ENCODE assay signal across 23 cellular contexts in the genomic region with DNA sequence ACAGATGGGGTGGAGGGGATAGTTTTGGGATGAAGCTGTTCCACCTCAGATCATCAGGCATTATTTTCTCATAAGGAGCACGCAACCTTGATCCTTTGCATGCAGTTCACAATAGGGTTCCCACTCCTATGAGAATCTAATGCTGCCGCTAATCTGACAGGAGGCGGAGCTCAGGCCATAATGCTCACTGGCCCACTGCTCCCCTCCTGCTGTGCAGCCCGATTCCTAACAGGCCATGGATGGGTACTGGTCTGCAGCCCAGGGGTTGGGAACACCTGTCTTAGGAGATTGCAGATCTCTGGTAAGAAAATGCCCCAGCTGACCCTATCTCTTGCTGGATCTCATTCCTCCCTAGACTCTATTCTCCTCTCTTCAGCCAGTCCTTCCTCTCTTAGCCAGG. TPM values are rescaled to one million over a fixed set of nuclear protein-coding genes. Genes with fewer than 3 reads are reported as not detected.
"Had no signal": no experiment of that assay in that cellular context is flagged by ENCODE, and none has a peak within 500 bp of the region (broad histone marks: within the 10 kb centered on the region; RNA-seq: fewer than 3 reads in every experiment).

No MANE protein-coding gene starts in this region.

- H3K9me3 Mint-ChIP-seq: naive thymus-derived CD8-positive, alpha-beta T cell; nephron progenitor cell; stimulated activated naive B cell treated with anti-CD40 and anti-IgM and Interleukin-4, amounts not matched to agents 10 μg/mL and 1 μg/mL and 100 μg/mL, for 72 hours; stimulated activated naive CD8-positive, alpha-beta T cell treated with anti-CD3 and anti-CD28 coated beads, Interleukin-15, Interleukin-2, amounts not matched to agents 100 ng/mL and 50 ng/mL, for 24 hours had no signal

- H3K9me3 ChIP-seq: lower lobe of right lung, pancreas, right lobe of liver, thoracic aorta, transverse colon, upper lobe of right lung, uterus had no signal

- H3K27ac Mint-ChIP-seq: nephron progenitor cell; stimulated activated naive B cell treated with anti-CD40 and anti-IgM and Interleukin-4, amounts not matched to agents 10 μg/mL and 1 μg/mL and 100 μg/mL, for 72 hours; stimulated activated naive CD8-positive, alpha-beta T cell treated with anti-CD3 and anti-CD28 coated beads, Interleukin-15, Interleukin-2, amounts not matched to agents 100 ng/mL and 50 ng/mL, for 24 hours had no signal

- H3K36me3 ChIP-seq: lower lobe of right lung, pancreas, right lobe of liver, thoracic aorta, transverse colon, upper lobe of right lung, uterus had no signal

- H3K4me3 Mint-ChIP-seq: naive thymus-derived CD8-positive, alpha-beta T cell; nephron progenitor cell; stimulated activated naive B cell treated with anti-CD40 and anti-IgM and Interleukin-4, amounts not matched to agents 10 μg/mL and 1 μg/mL and 100 μg/mL, for 72 hours; stimulated activated naive CD8-positive, alpha-beta T cell treated with anti-CD3 and anti-CD28 coated beads, Interleukin-15, Interleukin-2, amounts not matched to agents 100 ng/mL and 50 ng/mL, for 24 hours had no signal

- H3K4me1 ChIP-seq: lower lobe of right lung, pancreas, right lobe of liver, transverse colon, upper lobe of right lung, uterus had no signal

- H3K4me1 Mint-ChIP-seq: naive thymus-derived CD8-positive, alpha-beta T cell; nephron progenitor cell had no signal

- H3K27ac ChIP-seq: dorsolateral prefrontal cortex, lower lobe of right lung, pancreas, right lobe of liver, thoracic aorta, transverse colon, upper lobe of right lung, uterus had no signal

- H3K4me3 ChIP-seq: dorsolateral prefrontal cortex, lower lobe of right lung, pancreas, right lobe of liver, thoracic aorta, transverse colon, upper lobe of right lung, uterus had no signal

- FAIRE-seq: colon, frontal cortex, pancreas, small intestine had no signal

- H3K36me3 Mint-ChIP-seq: naive thymus-derived CD8-positive, alpha-beta T cell; stimulated activated naive B cell treated with anti-CD40 and anti-IgM and Interleukin-4, amounts not matched to agents 10 μg/mL and 1 μg/mL and 100 μg/mL, for 72 hours had no signal

- DNase-seq: dorsolateral prefrontal cortex; effector CD4-positive, alpha-beta T cell; hypothalamus; left ventricle myocardium superior; lower lobe of right lung; naive thymus-derived CD8-positive, alpha-beta T cell; nephron progenitor cell; pancreas; right lobe of liver; small intestine; stimulated activated CD4-positive, alpha-beta T cell treated with anti-CD3 and anti-CD28 coated beads, Interleukin-15, amount 100 ng/mL, for 24 hours; stimulated activated CD4-positive, alpha-beta T cell treated with anti-CD3 and anti-CD28 coated beads, Interleukin-2, amount 100 ng/mL, for 48 hours; stimulated activated naive B cell treated with anti-CD40 and anti-IgM and Interleukin-4, amounts not matched to agents 10 μg/mL and 1 μg/mL and 100 μg/mL, for 72 hours; transverse colon; upper lobe of right lung; uterus had no signal

- H3K27me3 ChIP-seq: pancreas, right lobe of liver, transverse colon, upper lobe of right lung, uterus had no signal

RNA-seq across cellular contexts. Expression of gene CSTA, which starts 6.8 kb away (rescaled TPM):
- total RNA-seq: epithelial cell of proximal tubule; fibroblast of villous mesenchyme; frontal cortex; naive thymus-derived CD8-positive, alpha-beta T cell; pulmonary artery endothelial cell had no signal
